16 cellular contexts compared by ENCODE assay signal in genomic region chrX:16855363-16856075, GRCh38. TPM values are rescaled to one million over a fixed set of nuclear protein-coding genes. Genes with fewer than 3 reads are reported as not detected.
DNase-seq lines count a peak whose midpoint lies in the region; ATAC-seq, FAIRE-seq and TF ChIP-seq lines count a peak whose summit lies in the region.
"Had no signal": no experiment of that assay in that cellular context is flagged by ENCODE, and none has a peak within 500 bp of the region (broad histone marks: within the 10 kb centered on the region; RNA-seq: fewer than 3 reads in every experiment).

No MANE protein-coding gene starts in this region.

- no TSS peak for BruUV-seq in GM12878 (replicated peaks; lab: Mats Ljungman, UMichigan)

- H3K27ac ChIP-seq in ACC112 (ENCODE audit: low read depth, low read length) (0 out of 2 replicates have a peak overlapping the region, but pooled peaks have one; percentile 23), GM12878 (ENCODE audit: control insufficient read depth, insufficient read depth) (no peak overlapping the region), substantia nigra (ENCODE audit: low read depth, low read length, poor library complexity, severe bottlenecking) (no peak overlapping the region)
- H3K27ac ChIP-seq: RWPE1, testis had no signal

- H2AFZ ChIP-seq in ACC112 (ENCODE audit: low read length, unreplicated experiment), result no peak overlapping the region
- no peak overlapping the region for H2AFZ ChIP-seq in GM12878 (ENCODE audit: control insufficient read depth, low read depth, low read length)

- no peak for TF ChIP-seq RAD21 in GM12878 (IDR thresholded peaks at IDR 0.05; ENCODE audit: insufficient read depth, low read depth, low read length)

- H3K4me3 ChIP-seq in ACC112 (ENCODE audit: low read depth, low read length) (no peak overlapping the region), GM12878 (no peak overlapping the region)
- H3K4me3 ChIP-seq: testis had no signal

- RAD21 ChIA-PET in GM12878 (lab: Charles Lee; ENCODE audit: unreplicated experiment), result interaction anchor here (1.2 kb wide), 1 partner anchor 27 kb away, joined by 4 read pairs; no protein-coding TSS in a partner anchor

- H3K36me3 ChIP-seq in ACC112 (ENCODE audit: insufficient read depth, low read length) (peaks cover 53% of the 10 kb centered on the region), GM12878 (ENCODE audit: control insufficient read depth in 2 of 2, insufficient read depth in 2 of 2, low read length in 1 of 2) (peaks cover 4 to 6% of the 10 kb centered on the region in 2 experiments)

- peaks cover 23% of the 10 kb centered on the region for H3K4me1 ChIP-seq in ACC112 (ENCODE audit: control insufficient read depth, insufficient read depth, low read length, unreplicated experiment)
- no peaks in the 10 kb centered on the region for H3K4me1 ChIP-seq in GM12878 (ENCODE audit: control insufficient read depth, insufficient read depth, low read length)
- H3K4me1 ChIP-seq: BE2C had no signal

- CTCF ChIA-PET in GM12878 (lab: Yijun Ruan, JAX), result interaction anchor here (1.5 kb wide), 1 partner anchor 191 kb away, joined by 4 read pairs; no protein-coding TSS in a partner anchor

- POLR2A ChIA-PET in GM12878 (lab: Charles Lee), result interaction anchor here (0.6 to 1.5 kb wide), 3 partner anchors 12 to 48 kb away, joined by 4 to 6 read pairs (median 4); no protein-coding TSS in a partner anchor

- no peak for TF ChIP-seq POLR2A in GM12878 (IDR thresholded peaks at IDR 0.05; ENCODE audit: low read depth, low read length)
- no peak for TF ChIP-seq POLR2A in GM12892 (IDR thresholded peaks at IDR 0.05; ENCODE audit: low read depth, low read length)

- ATAC-seq in GM18511 (IDR thresholded peaks at IDR 0.05; ENCODE audit: unreplicated experiment) (peak; percentile 52), HG03066 (IDR thresholded peaks at IDR 0.05; ENCODE audit: low read depth, unreplicated experiment) (peak; percentile 21), GM12878 (peak; percentile 47)

- H4K20me1 ChIP-seq in GM12878 (ENCODE audit: control insufficient read depth, insufficient read depth), result peaks cover 3% of the 10 kb centered on the region; the same call in 1 of the 2 replicates

- no peak for FAIRE-seq in GM12878 (lab: Jason Lieb, UNC)
- no peak for FAIRE-seq in GM12892 (lab: Jason Lieb, UNC)
- no peak for FAIRE-seq in D721Med (lab: Jason Lieb, UNC)

- H3K79me2 ChIP-seq in ACC112 (ENCODE audit: control insufficient read depth, insufficient read depth, low read length, unreplicated experiment) (peaks cover 63% of the 10 kb centered on the region), GM12878 (ENCODE audit: control insufficient read depth, insufficient read depth, low read length) (no peaks in the 10 kb centered on the region; the same call in none of the 2 replicates)

- intact Hi-C loops in GM12878 (cut with micrococcal nuclease; ENCODE audit: unreplicated experiment), result no loop called here

- H3K27me3 ChIP-seq in ACC112 (ENCODE audit: insufficient read depth, low read length) (no peaks in the 10 kb centered on the region), GM12878 (replicated peaks in 1 of 2; ENCODE audit: control insufficient read depth in 2 of 2, insufficient read depth in 2 of 2, low read length in 1 of 2) (no peaks in the 10 kb centered on the region)
- H3K27me3 ChIP-seq: BE2C, testis had no signal

- no peak overlapping the region for H3K9ac ChIP-seq in GM12878 (ENCODE audit: control insufficient read depth, insufficient read depth, low read length)

- TF ChIP-seq CTCF in GM12878 (IDR thresholded peaks at IDR 0.05 in 2 of 3, conservative IDR thresholded peaks at IDR 0.05 in 1 of 3; ENCODE audit: control insufficient read depth in 2 of 3, extremely low read depth in 1 of 3, insufficient read depth in 1 of 3, low read depth in 3 of 3, low read length in 3 of 3), result no peak
- no peak for TF ChIP-seq CTCF in D721Med (IDR thresholded peaks at IDR 0.05; ENCODE audit: insufficient read depth, missing control alignments)

- WGBS in GM12878 (ENCODE audit: insufficient coverage, insufficient replicate concordance, low lambda C conversion rate, missing lambda C conversion rate), result 73% methylated on average over 5 of the region's 5 CpGs

- H3K9me3 ChIP-seq in GM12878 (replicated peaks; ENCODE audit: control insufficient read depth, insufficient read depth, low read length), result no peaks in the 10 kb centered on the region; the same call in 1 of the 3 replicates
- H3K9me3 ChIP-seq: BE2C, testis had no signal

- SMC1A ChIA-PET in GM12878 (lab: Charles Lee; ENCODE audit: uncharacterized antibody, unreplicated experiment), result interaction anchor here (1.0 to 1.7 kb wide), 5 partner anchors 8 to 159 kb away, joined by 3 to 8 read pairs (median 4); no protein-coding TSS in a partner anchor

- DNase-seq in GM12878 (ENCODE audit: low read depth, low spot score) (no peak), GM12892 (ENCODE audit: insufficient read length) (no peak), A172 (ENCODE audit: low spot score) (no peak), substantia nigra (lab: John Stamatoyannopoulos, UW) (no peak), D721Med (ENCODE audit: insufficient read length, low spot score) (no peak)
- DNase-seq: activated effector memory CD4-positive, alpha-beta T cell treated with Interleukin-2 at 50 U/mL for 16 hours; BE2C; DMS153; effector CD8-positive, alpha-beta T cell; NCI-H2029; stimulated activated CD4-positive, alpha-beta T cell treated with anti-CD3 and anti-CD28 coated beads, Interleukin-12 subunit alpha, Interleukin-12 subunit beta, amount 100 ng/mL, for 4 hours; testis had no signal

- H3K4me2 ChIP-seq in GM12878 (ENCODE audit: control insufficient read depth, insufficient read depth), result no peak overlapping the region

- TF ChIP-seq EP300 in GM12878 (IDR thresholded peaks at IDR 0.05; ENCODE audit: borderline replicate concordance in 1 of 2, control insufficient read depth in 1 of 2, low read depth in 2 of 2, low read length in 2 of 2), result no peak

- in situ Hi-C loops in GM12878 (cut with MboI), result no loop called here

TF ChIP-seq in GM12878, 131 proteins besides CTCF, POLR2A, EP300 and RAD21:
- TF ChIP-seq TBL1XR1 (IDR thresholded peaks at IDR 0.05; ENCODE audit: low read depth, low read length) (no peak), ZNF384 (IDR thresholded peaks at IDR 0.05; ENCODE audit: borderline replicate concordance, low read depth, low read length) (0 out of 2 replicates have a peak, but pooled peaks have one; percentile 18)
TF ChIP-seq in GM12878: peak in this region for 1.

RNA-seq across cellular contexts. Expression of gene RBBP7, which starts 14.6 kb away (rescaled TPM):
- 58.3 and 60.8 TPM in 2 replicates for total RNA-seq in GM12878 (2013; cell fraction: nucleolus; rRNA removed)
- total RNA-seq in GM12878 (2014; rRNA removed), result 185 and 195 TPM in 2 replicates
- total RNA-seq in GM12878 (2014; rRNA removed; fragmentation: Illumina TruSeq; extraction: Trizol), result 220 and 226 TPM in 2 replicates
- 151 and 167 TPM in 2 replicates for total RNA-seq in GM12878 (2021)
- polyA plus RNA-seq in GM12878 (2011; ENCODE audit: low read depth), result 94.1 TPM
- 274 and 374 TPM in 2 replicates for polyA plus RNA-seq in GM12878 (2011; rRNA removed)
- 206 and 245 TPM in 2 replicates for polyA plus RNA-seq in GM12878 (2011; cell fraction: cytosol; rRNA removed)
- 201 and 203 TPM in 2 replicates for polyA plus RNA-seq in GM12878 (2011; cell fraction: nucleus; rRNA removed)
- polyA plus RNA-seq in GM12878 (2012), result 111 and 128 TPM in 2 replicates
- 203 and 272 TPM in 2 replicates for polyA plus RNA-seq in GM12878 (2014; fragmentation: Illumina TruSeq; extraction: Trizol)
- 100 to 1,000 TPM in 1 of 2 experiments, 10 to 100 TPM in 1; 95.3 to 155 TPM for polyA plus RNA-seq in GM12878 (2014; fragmentation: Nextera tagmentation; extraction: Ambion mirVana)
- polyA plus RNA-seq in GM12878 (2014; rRNA removed), result 149 and 170 TPM in 2 replicates
- 100 to 1,000 TPM; 244 to 277 TPM for polyA plus RNA-seq in GM12878 (2016; fragmentation: Nextera tagmentation; extraction: Ambion mirVana)
- 191 and 251 TPM in 2 replicates for polyA minus RNA-seq in GM12878 (2011; rRNA and poly(A)+ RNA removed)
- polyA minus RNA-seq in GM12878 (2011; cell fraction: cytosol; rRNA and poly(A)+ RNA removed), result 66.4 and 73.4 TPM in 2 replicates
- 31.8 and 55.2 TPM in 2 replicates for polyA minus RNA-seq in GM12878 (2011; cell fraction: nucleus; rRNA and poly(A)+ RNA removed)
- polyA plus RNA-seq in GM12892 (2012; ENCODE audit: missing spikeins), result 143 TPM
- total RNA-seq in A172 (2014; rRNA removed; shearing (Covaris generic)), result 260 and 261 TPM in 2 replicates
